In the genomic region with DNA sequence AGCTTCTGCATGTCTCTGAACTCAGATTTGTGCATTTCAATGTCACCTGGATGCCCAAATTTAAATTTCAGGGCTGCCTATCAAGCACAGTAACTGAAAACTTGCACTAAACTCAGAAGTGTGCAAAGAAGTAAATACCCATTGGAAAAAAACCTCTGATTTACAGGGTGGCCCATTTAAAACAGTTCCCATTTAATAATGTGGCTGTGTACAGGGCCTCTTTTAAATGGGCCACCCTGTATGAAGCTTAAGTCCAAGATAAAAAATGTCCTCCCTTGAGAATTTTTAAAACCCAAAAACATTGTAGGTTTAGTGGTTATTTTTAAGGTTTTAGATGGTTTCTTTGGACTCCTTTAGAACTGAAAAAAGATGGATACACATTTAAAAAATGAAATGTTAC, we compare ENCODE assay signal across 4 cellular contexts.
"Had no signal": no experiment of that assay in that cellular context is flagged by ENCODE, and none has a peak within 500 bp of the region (broad histone marks: within the 10 kb centered on the region; RNA-seq: fewer than 3 reads in every experiment).

No MANE protein-coding gene starts in this region.

- H3K4me3 ChIP-seq: GM23248, GM23338, HAP-1 had no signal

- H3K27ac ChIP-seq: GM23248 had no signal

- H3K36me3 ChIP-seq: HAP-1 had no signal

- ATAC-seq: GM23338, HCT116 had no signal

- H3K9me3 ChIP-seq: HAP-1 had no signal
